23 cellular contexts compared by ENCODE assay signal in genomic region chr17:29734640-29735039, GRCh38.
A peak's percentile ranks its signal among the peaks of the same experiment; 100 is the strongest.
DNase-seq lines count a peak whose midpoint lies in the region; ATAC-seq lines count a peak whose summit lies in the region.
"Had no signal": no experiment of that assay in that cellular context is flagged by ENCODE, and none has a peak within 500 bp of the region (broad histone marks: within the 10 kb centered on the region; RNA-seq: fewer than 3 reads in every experiment).

No MANE protein-coding gene starts in this region.

- peaks cover 8% of the 10 kb centered on the region for H3K36me3 Mint-ChIP-seq in activated naive CD4-positive, alpha-beta T cell treated with anti-CD3 and anti-CD28 coated beads, Interleukin-2, amount 50 U/mL, for 24 hours
- peaks cover 3% of the 10 kb centered on the region for H3K36me3 Mint-ChIP-seq in activated naive CD4-positive, alpha-beta T cell treated with anti-CD3 and anti-CD28 coated beads for 36 hours (ENCODE audit: low read depth)
- H3K36me3 Mint-ChIP-seq in naive B cell, result peaks cover 4 to 20% of the 10 kb centered on the region in 2 donors

- H3K9ac ChIP-seq in subcutaneous abdominal adipose tissue (ENCODE audit: low read length in 5 of 5), result no peak overlapping the region

- H3K27me3 ChIP-seq in subcutaneous abdominal adipose tissue (ENCODE audit: control insufficient read depth in 5 of 5, insufficient read depth in 4 of 5, low read length in 5 of 5), result no peaks in the 10 kb centered on the region
- H3K27me3 ChIP-seq: right atrium auricular region had no signal

- intact Hi-C loops in activated naive CD4-positive, alpha-beta T cell treated with anti-CD3 and anti-CD28 coated beads for 36 hours (cut with micrococcal nuclease), result no loop called here

- H3K27me3 Mint-ChIP-seq in activated naive CD4-positive, alpha-beta T cell treated with anti-CD3 and anti-CD28 coated beads, Interleukin-2, amount 50 U/mL, for 24 hours, result no peaks in the 10 kb centered on the region
- H3K27me3 Mint-ChIP-seq in activated naive CD4-positive, alpha-beta T cell treated with anti-CD3 and anti-CD28 coated beads for 36 hours (ENCODE audit: low read depth), result no peaks in the 10 kb centered on the region
- H3K27me3 Mint-ChIP-seq in naive B cell, result no peaks in the 10 kb centered on the region
- H3K27me3 Mint-ChIP-seq: activated CD8-positive, alpha-beta memory T cell treated with anti-CD3 and anti-CD28 coated beads, Interleukin-2, amount 10 ng/mL, durations not matched to agents 7 days and 5 days; stimulated activated naive CD8-positive, alpha-beta T cell treated with anti-CD3 and anti-CD28 coated beads, Interleukin-15, Interleukin-2, amounts not matched to agents 100 ng/mL and 50 ng/mL, for 24 hours had no signal

- peaks cover 0 to 5% (median 0%) of the 10 kb centered on the region in 5 donors for H3K36me3 ChIP-seq in subcutaneous abdominal adipose tissue (ENCODE audit: control insufficient read depth in 5 of 5, insufficient read depth in 5 of 5, low read length in 5 of 5)
- H3K36me3 ChIP-seq: right atrium auricular region had no signal

- CTCF ChIA-PET in activated naive CD4-positive, alpha-beta T cell treated with anti-CD3 and anti-CD28 coated beads for 36 hours (lab: Charles Lee), result interaction anchor here (0.6 kb wide), 1 partner anchor 11 kb away, joined by 3 read pairs; no protein-coding TSS in a partner anchor

- ATAC-seq in naive B cell (ENCODE audit: low read depth in 2 of 2), result no peak
- no peak for ATAC-seq in HG02588 (IDR thresholded peaks at IDR 0.05; ENCODE audit: unreplicated experiment)
- ATAC-seq: activated CD8-positive, alpha-beta memory T cell treated with anti-CD3 and anti-CD28 coated beads, Interleukin-2, amount 10 ng/mL, durations not matched to agents 7 days and 5 days had no signal

- no peaks in the 10 kb centered on the region for H3K9me3 Mint-ChIP-seq in activated naive CD4-positive, alpha-beta T cell treated with anti-CD3 and anti-CD28 coated beads, Interleukin-2, amount 50 U/mL, for 24 hours
- no peaks in the 10 kb centered on the region for H3K9me3 Mint-ChIP-seq in activated naive CD4-positive, alpha-beta T cell treated with anti-CD3 and anti-CD28 coated beads for 36 hours
- no peaks in the 10 kb centered on the region for H3K9me3 Mint-ChIP-seq in naive B cell
- H3K9me3 Mint-ChIP-seq: CD14-positive monocyte; stimulated activated naive CD8-positive, alpha-beta T cell treated with anti-CD3 and anti-CD28 coated beads, Interleukin-15, Interleukin-2, amounts not matched to agents 100 ng/mL and 50 ng/mL, for 24 hours had no signal

- DNase-seq in activated naive CD4-positive, alpha-beta T cell treated with anti-CD3 and anti-CD28 coated beads for 36 hours, result no peak
- DNase-seq in amniotic epithelial cell (ENCODE audit: low read depth) (peak; percentile 40), naive B cell (no peak), RPMI8226 (no peak), NCI-H1930 (lab: John Stamatoyannopoulos, UW) (no peak)
- DNase-seq: activated CD4-positive, alpha-beta T cell treated with anti-CD3 and anti-CD28 coated beads for 48 hours; activated CD8-positive, alpha-beta memory T cell treated with anti-CD3 and anti-CD28 coated beads, Interleukin-2, amount 10 ng/mL, durations not matched to agents 7 days and 5 days; activated gamma-delta T cell treated with Interleukin-2 at 50 U/mL for 16 hours; aorta; DMS53; kidney glomerular epithelial cell; mesendoderm; NCI-H1417 treated with DMSO at 0.1 percent for 48 hours; NCI-H526; nucleus accumbens; Right ventricle myocardium superior; T-helper 1 cell had no signal

- peak overlapping the region; percentile 62 for H3K27ac Mint-ChIP-seq in activated naive CD4-positive, alpha-beta T cell treated with anti-CD3 and anti-CD28 coated beads, Interleukin-2, amount 50 U/mL, for 24 hours
- H3K27ac Mint-ChIP-seq in activated naive CD4-positive, alpha-beta T cell treated with anti-CD3 and anti-CD28 coated beads for 36 hours, result no peak overlapping the region
- H3K27ac Mint-ChIP-seq in naive B cell, result peak overlapping the region in 4 of 6 donors; percentile 28 to 75 (median 54)
- H3K27ac Mint-ChIP-seq: activated CD8-positive, alpha-beta memory T cell treated with anti-CD3 and anti-CD28 coated beads, Interleukin-2, amount 10 ng/mL, durations not matched to agents 7 days and 5 days; stimulated activated naive CD8-positive, alpha-beta T cell treated with anti-CD3 and anti-CD28 coated beads, Interleukin-15, Interleukin-2, amounts not matched to agents 100 ng/mL and 50 ng/mL, for 24 hours had no signal

- H3K4me1 Mint-ChIP-seq in activated naive CD4-positive, alpha-beta T cell treated with anti-CD3 and anti-CD28 coated beads, Interleukin-2, amount 50 U/mL, for 24 hours, result peaks cover 53% of the 10 kb centered on the region
- H3K4me1 Mint-ChIP-seq in activated naive CD4-positive, alpha-beta T cell treated with anti-CD3 and anti-CD28 coated beads for 36 hours (ENCODE audit: low read depth), result peaks cover 41% of the 10 kb centered on the region
- peaks cover 8 to 41% (median 20%) of the 10 kb centered on the region in 3 donors for H3K4me1 Mint-ChIP-seq in naive B cell

- no peak overlapping the region for H3K4me3 ChIP-seq in subcutaneous abdominal adipose tissue (ENCODE audit: low read depth in 1 of 5, low read length in 5 of 5)
- H3K4me3 ChIP-seq: right atrium auricular region had no signal

- no peaks in the 10 kb centered on the region for H3K9me3 ChIP-seq in subcutaneous abdominal adipose tissue (ENCODE audit: control insufficient read depth in 5 of 5, low read length in 5 of 5)
- H3K9me3 ChIP-seq: right atrium auricular region had no signal

- no peak overlapping the region for H3K4me3 Mint-ChIP-seq in activated naive CD4-positive, alpha-beta T cell treated with anti-CD3 and anti-CD28 coated beads, Interleukin-2, amount 50 U/mL, for 24 hours
- no peak overlapping the region for H3K4me3 Mint-ChIP-seq in activated naive CD4-positive, alpha-beta T cell treated with anti-CD3 and anti-CD28 coated beads for 36 hours
- no peak overlapping the region for H3K4me3 Mint-ChIP-seq in naive B cell
- H3K4me3 Mint-ChIP-seq: activated CD8-positive, alpha-beta memory T cell treated with anti-CD3 and anti-CD28 coated beads, Interleukin-2, amount 10 ng/mL, durations not matched to agents 7 days and 5 days; CD14-positive monocyte; stimulated activated naive CD8-positive, alpha-beta T cell treated with anti-CD3 and anti-CD28 coated beads, Interleukin-15, Interleukin-2, amounts not matched to agents 100 ng/mL and 50 ng/mL, for 24 hours had no signal

- peaks cover 0 to 19% (median 16%) of the 10 kb centered on the region in 5 donors for H3K4me1 ChIP-seq in subcutaneous abdominal adipose tissue (ENCODE audit: control insufficient read depth in 5 of 5, insufficient read depth in 5 of 5, low read length in 5 of 5)

- H3K27ac ChIP-seq in subcutaneous abdominal adipose tissue (ENCODE audit: low read depth, low read length), result peak overlapping the region; percentile 9
